In the genomic region with DNA sequence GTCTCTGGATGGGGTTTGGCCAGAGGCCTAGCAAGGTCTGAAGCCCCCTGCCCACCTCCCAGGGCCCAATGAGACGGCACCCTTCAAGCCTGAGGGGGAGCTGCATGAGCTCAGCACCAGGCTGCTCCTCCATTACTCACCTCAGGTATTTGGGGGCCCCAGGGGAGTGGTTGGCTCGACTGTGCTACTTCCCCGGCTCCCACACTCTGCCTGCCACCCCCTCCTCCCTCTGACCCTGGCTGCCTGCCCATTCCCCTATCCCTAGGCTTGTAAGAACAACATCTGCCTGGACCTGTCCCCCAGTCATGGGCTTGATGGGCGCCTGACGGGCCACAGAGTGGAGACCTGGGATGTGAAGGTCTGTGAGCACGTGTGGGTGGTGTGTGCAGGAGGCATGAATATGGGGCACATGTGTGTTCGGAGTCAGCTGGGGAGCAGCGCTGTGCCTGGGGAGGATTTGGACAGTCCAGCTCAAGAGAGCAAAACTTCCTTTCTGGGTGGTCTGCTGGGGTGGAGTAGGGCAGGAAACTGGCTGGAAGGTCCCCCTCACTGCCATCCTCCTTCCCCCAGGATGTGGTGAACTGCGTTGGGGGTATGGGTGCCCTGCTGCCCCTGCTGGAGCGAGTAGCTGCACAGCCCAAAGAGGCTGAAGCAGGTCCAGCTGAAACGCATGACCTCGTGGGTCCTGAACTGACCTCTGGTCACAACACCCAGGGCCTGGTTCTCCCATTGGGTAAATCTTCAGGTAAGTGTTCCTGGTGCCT, we compare ENCODE assay signal across 1 cellular context.
TF ChIP-seq lines count a peak whose summit lies in the region.

No MANE protein-coding gene starts in this region.

TF ChIP-seq in GM12878, 131 proteins besides CTCF, POLR2A, EP300 and RAD21:
- TF ChIP-seq REST (IDR thresholded peaks at IDR 0.05; ENCODE audit: low read depth, low read length) (no peak), STAT3 (IDR thresholded peaks at IDR 0.05; ENCODE audit: low read depth, low read length) (no peak), NBN (IDR thresholded peaks at IDR 0.05) (no peak), ZNF274 (IDR thresholded peaks at IDR 0.05; ENCODE audit: insufficient read depth, insufficient read length) (no peak), ASH2L (IDR thresholded peaks at IDR 0.05; ENCODE audit: borderline replicate concordance, low read depth) (no peak), ZBED1 (IDR thresholded peaks at IDR 0.05; ENCODE audit: borderline replicate concordance) (no peak)
- TF ChIP-seq, protein P1, sequence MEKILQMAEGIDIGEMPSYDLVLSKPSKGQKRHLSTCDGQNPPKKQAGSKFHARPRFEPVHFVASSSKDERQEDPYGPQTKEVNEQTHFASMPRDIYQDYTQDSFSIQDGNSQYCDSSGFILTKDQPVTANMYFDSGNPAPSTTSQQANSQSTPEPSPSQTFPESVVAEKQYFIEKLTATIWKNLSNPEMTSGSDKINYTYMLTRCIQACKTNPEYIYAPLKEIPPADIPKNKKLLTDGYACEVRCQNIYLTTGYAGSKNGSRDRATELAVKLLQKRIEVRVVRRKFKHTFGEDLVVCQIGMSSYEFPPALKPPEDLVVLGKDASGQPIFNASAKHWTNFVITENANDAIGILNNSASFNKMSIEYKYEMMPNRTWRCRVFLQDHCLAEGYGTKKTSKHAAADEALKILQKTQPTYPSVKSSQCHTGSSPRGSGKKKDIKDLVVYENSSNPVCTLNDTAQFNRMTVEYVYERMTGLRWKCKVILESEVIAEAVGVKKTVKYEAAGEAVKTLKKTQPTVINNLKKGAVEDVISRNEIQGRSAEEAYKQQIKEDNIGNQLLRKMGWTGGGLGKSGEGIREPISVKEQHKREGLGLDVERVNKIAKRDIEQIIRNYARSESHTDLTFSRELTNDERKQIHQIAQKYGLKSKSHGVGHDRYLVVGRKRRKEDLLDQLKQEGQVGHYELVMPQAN (conservative IDR thresholded peaks at IDR 0.05), result no peak
- TF ChIP-seq, protein P2, sequence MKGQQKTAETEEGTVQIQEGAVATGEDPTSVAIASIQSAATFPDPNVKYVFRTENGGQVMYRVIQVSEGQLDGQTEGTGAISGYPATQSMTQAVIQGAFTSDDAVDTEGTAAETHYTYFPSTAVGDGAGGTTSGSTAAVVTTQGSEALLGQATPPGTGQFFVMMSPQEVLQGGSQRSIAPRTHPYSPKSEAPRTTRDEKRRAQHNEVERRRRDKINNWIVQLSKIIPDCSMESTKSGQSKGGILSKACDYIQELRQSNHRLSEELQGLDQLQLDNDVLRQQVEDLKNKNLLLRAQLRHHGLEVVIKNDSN (IDR thresholded peaks at IDR 0.05; ENCODE audit: borderline replicate concordance, extremely low read length, insufficient read depth, low read depth, low read length), result no peak
